Comparison of ENCODE assay signal across 17 cellular contexts in the genomic region with DNA sequence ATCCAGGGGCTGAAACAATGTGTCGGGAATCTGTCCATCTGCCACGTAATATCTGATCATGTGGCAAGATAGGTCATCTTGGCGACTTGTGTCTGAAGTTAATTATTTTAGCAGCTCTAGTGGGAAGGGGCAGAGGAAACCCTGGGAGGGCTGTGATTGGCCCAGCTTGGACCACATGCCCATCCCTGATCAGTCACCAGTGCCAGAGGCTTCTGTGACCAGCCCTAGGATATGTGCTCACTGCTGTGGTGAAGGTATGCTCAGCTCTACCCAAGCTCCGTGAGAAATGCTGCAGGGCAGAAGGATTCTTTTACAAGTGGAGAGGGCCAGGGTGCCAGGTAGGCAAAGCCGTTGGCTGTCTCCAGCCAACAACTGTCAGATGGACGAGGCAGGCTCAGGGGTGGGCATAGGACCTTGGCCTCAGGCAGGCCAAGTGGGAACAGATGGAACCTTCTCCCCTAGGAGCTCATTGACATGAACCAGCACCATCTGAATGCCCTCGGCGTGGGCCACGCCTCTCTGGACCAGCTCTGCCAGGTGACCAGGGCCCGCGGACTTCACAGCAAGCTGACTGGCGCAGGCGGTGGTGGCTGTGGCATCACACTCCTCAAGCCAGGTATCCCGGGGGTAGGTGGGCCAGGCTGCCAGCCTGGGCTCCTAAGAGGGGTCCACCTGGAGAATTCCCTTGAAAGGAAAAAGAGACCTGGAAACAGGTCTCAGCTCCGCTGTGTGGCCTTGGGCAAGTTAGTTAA. TPM values are rescaled to one million over a fixed set of nuclear protein-coding genes. Genes with fewer than 3 reads are reported as not detected.
A peak's percentile ranks its signal among the peaks of the same experiment; 100 is the strongest.
DNase-seq lines count a peak whose midpoint lies in the region; ATAC-seq and TF ChIP-seq lines count a peak whose summit lies in the region.
"Had no signal": no experiment of that assay in that cellular context is flagged by ENCODE, and none has a peak within 500 bp of the region (broad histone marks: within the 10 kb centered on the region; RNA-seq: fewer than 3 reads in every experiment).

No MANE protein-coding gene starts in this region.

- TF ChIP-seq CTCF in WERI-Rb-1 (IDR thresholded peaks at IDR 0.05; ENCODE audit: low read depth, low read length) (no peak), epithelial cell of proximal tubule (conservative IDR thresholded peaks at IDR 0.05; ENCODE audit: low read depth, low read length) (no peak), WTC11 (IDR thresholded peaks at IDR 0.05) (no peak)

- TF ChIP-seq RAD21 in Ishikawa (IDR thresholded peaks at IDR 0.05; ENCODE audit: low read depth) = no peak

- H3K9me3 ChIP-seq in WERI-Rb-1 (ENCODE audit: severe bottlenecking) = no peaks in the 10 kb centered on the region
- H3K9me3 ChIP-seq: Caco-2, Peyer's patch had no signal

- peaks cover 67% of the 10 kb centered on the region for H3K36me3 ChIP-seq in WERI-Rb-1

- TF ChIP-seq EP300 in Ishikawa (IDR thresholded peaks at IDR 0.05; ENCODE audit: borderline replicate concordance) = no peak

- POLR2A ChIA-PET in WTC11 (lab: Charles Lee) = no interaction called here

- no peaks in the 10 kb centered on the region for H3K9me3 Mint-ChIP-seq in WTC11
- H3K9me3 Mint-ChIP-seq in effector memory CD8-positive, alpha-beta T cell = no peaks in the 10 kb centered on the region

- ATAC-seq in WTC11 = no peak
- no peak for ATAC-seq in effector memory CD8-positive, alpha-beta T cell (replicated peaks)

- H3K27me3 ChIP-seq in WERI-Rb-1 (ENCODE audit: insufficient read depth, low read depth, severe bottlenecking) = no peaks in the 10 kb centered on the region
- H3K27me3 ChIP-seq: Peyer's patch had no signal

- H3K27ac ChIP-seq in WERI-Rb-1 = no peak overlapping the region
- H3K27ac ChIP-seq: Peyer's patch had no signal

- CTCF ChIA-PET in WTC11 (lab: Charles Lee) = interaction anchor here (0.7 to 1.4 kb wide), 5 partner anchors 76 to 180 kb away, joined by 3 to 4 read pairs (median 3); no protein-coding TSS in a partner anchor

- H3K27ac Mint-ChIP-seq in WTC11 = no peak overlapping the region
- peak overlapping the region in 1 of 2 donors; percentile 71 for H3K27ac Mint-ChIP-seq in effector memory CD8-positive, alpha-beta T cell

- DNase-seq in WERI-Rb-1 (peak; percentile 5), epithelial cell of proximal tubule (ENCODE audit: low read depth) (peak; percentile 74), renal cortical epithelial cell (ENCODE audit: low read depth) (peak; percentile 56), NCI-H1105 treated with DMSO at 0.1 percent for 48 hours (lab: John Stamatoyannopoulos, UW) (no peak), WTC11 (ENCODE audit: low spot score) (no peak)
- no peak for DNase-seq in stimulated activated CD4-positive, alpha-beta T cell treated with anti-CD3 and anti-CD28 coated beads, Interleukin-2, amount 100 ng/mL, for 48 hours
- no peak for DNase-seq in effector memory CD8-positive, alpha-beta T cell
- DNase-seq: Caco-2, H7, NCI-H1092, NCI-H1694, NCI-H345, NCI-H748 treated with DMSO at 0.1 percent for 48 hours, Peyer's patch, SHP77, SW 1271 had no signal

- H3K36me3 Mint-ChIP-seq in WTC11 = no peaks in the 10 kb centered on the region
- peaks cover 11% of the 10 kb centered on the region for H3K36me3 Mint-ChIP-seq in effector memory CD8-positive, alpha-beta T cell (ENCODE audit: insufficient read depth)

- H3K4me1 Mint-ChIP-seq in WTC11 = peaks cover 15% of the 10 kb centered on the region
- peaks cover 23% of the 10 kb centered on the region in 2 donors for H3K4me1 Mint-ChIP-seq in effector memory CD8-positive, alpha-beta T cell (ENCODE audit: low read depth in 2 of 2)

- no peak overlapping the region for H3K4me3 Mint-ChIP-seq in WTC11
- H3K4me3 Mint-ChIP-seq in effector memory CD8-positive, alpha-beta T cell = no peak overlapping the region

- no peaks in the 10 kb centered on the region for H3K27me3 Mint-ChIP-seq in WTC11 (ENCODE audit: low read depth)
- H3K27me3 Mint-ChIP-seq in effector memory CD8-positive, alpha-beta T cell = no peaks in the 10 kb centered on the region

- H3K4me3 ChIP-seq in WERI-Rb-1 (ENCODE audit: low read depth, low read length) (no peak overlapping the region), epithelial cell of proximal tubule (ENCODE audit: low read depth, low read length) (peak overlapping the region; percentile 35)
- H3K4me3 ChIP-seq: Peyer's patch had no signal

TF ChIP-seq in Ishikawa, 13 proteins besides CTCF, POLR2A, EP300 and RAD21:
- TF ChIP-seq TAF1 (IDR thresholded peaks at IDR 0.05; ENCODE audit: low read depth) (no peak), FOXM1 (IDR thresholded peaks at IDR 0.05; ENCODE audit: borderline replicate concordance, low read depth) (no peak), USF1 (IDR thresholded peaks at IDR 0.05) (0 out of 2 replicates have a peak, but pooled peaks have one; percentile 16), EGR1 (IDR thresholded peaks at IDR 0.05) (no peak), CEBPB (IDR thresholded peaks at IDR 0.05) (no peak), NFIC (IDR thresholded peaks at IDR 0.05) (no peak), ZBTB7A (IDR thresholded peaks at IDR 0.05; ENCODE audit: low read depth) (no peak), TCF12 (IDR thresholded peaks at IDR 0.05; ENCODE audit: low read depth) (no peak)

TF ChIP-seq in WTC11, 78 proteins besides CTCF, POLR2A, EP300 and RAD21:
- TF ChIP-seq USF2 (CRISPR knock-in tag; IDR thresholded peaks at IDR 0.05) = no peak
- TF ChIP-seq GRHL2 (CRISPR knock-in tag; IDR thresholded peaks at IDR 0.05; ENCODE audit: insufficient replicate concordance, severe bottlenecking) = no peak
- no peak for TF ChIP-seq NR1H2 (CRISPR knock-in tag; IDR thresholded peaks at IDR 0.05)
- TF ChIP-seq HMGXB4 (CRISPR knock-in tag; IDR thresholded peaks at IDR 0.05) = no peak
- TF ChIP-seq ZNF281 (CRISPR knock-in tag; IDR thresholded peaks at IDR 0.05) = no peak
- TF ChIP-seq IRF1 (CRISPR knock-in tag; IDR thresholded peaks at IDR 0.05) = no peak
TF ChIP-seq in WTC11: peak in this region for 0.

RNA-seq across cellular contexts. Expression of gene MVK, which starts 21.1 kb away (rescaled TPM):
- total RNA-seq in epithelial cell of proximal tubule (28.5 and 47.1 TPM in 2 replicates), renal cortical epithelial cell (24.3 and 28.8 TPM in 2 replicates), WTC11 (2021) (13.2 to 15.3 TPM (median 13.9 TPM) in 3 replicates)

RNA-seq across cellular contexts. Expression of gene MMAB, which starts 21.4 kb away (rescaled TPM):
- 33.3 and 88.4 TPM in 2 replicates for total RNA-seq in epithelial cell of proximal tubule
- 16.2 and 34.4 TPM in 2 replicates for total RNA-seq in renal cortical epithelial cell
- 22.0 to 28.7 TPM (median 27.4 TPM) in 3 replicates for total RNA-seq in WTC11 (2021)

Comparison
In these comparisons a context has a peak if more than half of its experiments do, and no peak if none do; other contexts are left out.
1. DNase-seq: peak in WERI-Rb-1 (single experiment), epithelial cell of proximal tubule (single experiment) and renal cortical epithelial cell (single experiment); none in NCI-H1105 treated with DMSO at 0.1 percent for 48 hours (single experiment), stimulated activated CD4-positive, alpha-beta T cell treated with anti-CD3 and anti-CD28 coated beads, Interleukin-2, amount 100 ng/mL, for 48 hours (0 of 2), WTC11 (single experiment) and effector memory CD8-positive, alpha-beta T cell (0 of 3).